Comparison of ENCODE assay signal across 8 cellular contexts in genomic region chr16:69567031-69567680, GRCh38. TPM values are rescaled to one million over a fixed set of nuclear protein-coding genes. Genes with fewer than 3 reads are reported as not detected.
DNase-seq lines count a peak whose midpoint lies in the region; ATAC-seq, FAIRE-seq and TF ChIP-seq lines count a peak whose summit lies in the region.

No MANE protein-coding gene starts in this region.

- H3K36me3 Mint-ChIP-seq in T-cell, result no peaks in the 10 kb centered on the region

- no peak overlapping the region for H4K5ac ChIP-seq in H1 (ENCODE audit: insufficient read length, low read depth, low read length)

- in situ Hi-C loops in ACHN (cut with HindIII; ENCODE audit: low pct_ligation_motif_present, low pct_unique_long_range_greater_than_20kb, low sequenced_read_pairs) (no loop called here), GM13976 (cut with MboI; ENCODE audit: low sequenced_read_pairs, unreplicated experiment) (loop anchor here (10.0 kb wide), 1 partner anchor 172 kb away; no protein-coding TSS in a partner anchor)

- H3K23ac ChIP-seq in H1 (ENCODE audit: insufficient read length), result no peak overlapping the region

- H3K4me1 Mint-ChIP-seq in T-cell, result peaks cover 47 to 59% (median 51%) of the 10 kb centered on the region in 3 donors

- TF ChIP-seq RAD21 in H1 (IDR thresholded peaks at IDR 0.05 in 1 of 2, conservative IDR thresholded peaks at IDR 0.05 in 1 of 2; ENCODE audit: low read depth in 2 of 2, low read length in 2 of 2), result no peak

- H3K27ac Mint-ChIP-seq in T-cell, result peak overlapping the region; percentile 93 to 94

- H3K36me3 ChIP-seq in H1 (ENCODE audit: control insufficient read depth in 2 of 4, insufficient read depth in 4 of 4, low read length in 3 of 4), result no peaks in the 10 kb centered on the region; a peak in 1 of 8 replicates
- no peaks in the 10 kb centered on the region for H3K36me3 ChIP-seq in mucosa of rectum (ENCODE audit: control insufficient read depth in 2 of 2, insufficient read depth in 2 of 2, low read length in 2 of 2)
- no peaks in the 10 kb centered on the region for H3K36me3 ChIP-seq in aorta (ENCODE audit: control insufficient read depth in 1 of 2, insufficient read depth in 2 of 2, low read length in 1 of 2)

- POLR2A ChIA-PET in T-cell (lab: Charles Lee), result interaction anchor here (0.7 kb wide), 2 partner anchors 44 to 123 kb away, joined by 3 read pairs; no protein-coding TSS in a partner anchor
- POLR2A ChIA-PET in H1 (lab: Charles Lee; ENCODE audit: partially characterized antibody), result interaction anchor here (1.0 to 2.7 kb wide), 4 partner anchors 10 to 110 kb away, joined by 3 to 18 read pairs (median 6); no protein-coding TSS in a partner anchor

- TF ChIP-seq EP300 in H1 (IDR thresholded peaks at IDR 0.05; ENCODE audit: borderline replicate concordance in 1 of 2, low read depth in 2 of 2, low read length in 2 of 2), result no peak

- H3K27ac ChIP-seq in H1 (ENCODE audit: low read depth, low read length) (peak overlapping the region; percentile 79), mucosa of rectum (ENCODE audit: low read depth in 2 of 2, low read length in 2 of 2) (peak overlapping the region; percentile 99), aorta (ENCODE audit: low read depth in 1 of 2, low read length in 2 of 2) (peak overlapping the region; percentile 9 to 75)

- H2BK120ac ChIP-seq in H1 (replicated peaks; ENCODE audit: low read depth, low read length), result no peak overlapping the region

- no peak overlapping the region for H2BK20ac ChIP-seq in H1 (ENCODE audit: low read length)

- no peak overlapping the region for H4K8ac ChIP-seq in H1 (ENCODE audit: extremely low read depth, insufficient read depth, low read length)

- peak overlapping the region in 3 of 4 experiments; percentile 75 to 87 (median 77); a peak in 5 of 7 replicates for H3K9ac ChIP-seq in H1 (replicated peaks in 1 of 4; ENCODE audit: extremely low read depth in 1 of 4, low read depth in 3 of 4, low read length in 3 of 4)
- H3K9ac ChIP-seq in mucosa of rectum (ENCODE audit: low read depth in 1 of 2, low read length in 2 of 2), result peak overlapping the region; percentile 91 to 98

- H3K18ac ChIP-seq in H1 (ENCODE audit: extremely low read depth, low read length), result peak overlapping the region; percentile 73; the same call in 1 of the 2 replicates

- peaks cover 0 to 8% (median 7%) of the 10 kb centered on the region in 4 experiments; a peak in 5 of 7 replicates for H3K4me1 ChIP-seq in H1 (replicated peaks in 1 of 4; ENCODE audit: control insufficient read depth in 3 of 4, insufficient read depth in 4 of 4, low read length in 3 of 4)
- H3K4me1 ChIP-seq in mucosa of rectum (ENCODE audit: control insufficient read depth in 2 of 2, insufficient read depth in 2 of 2, low read length in 2 of 2), result peaks cover 14 to 16% of the 10 kb centered on the region in 2 donors
- no peaks in the 10 kb centered on the region for H3K4me1 ChIP-seq in aorta (ENCODE audit: control insufficient read depth in 1 of 2, insufficient read depth in 2 of 2, low read length in 2 of 2)

- peaks cover 7% of the 10 kb centered on the region for H3K23me2 ChIP-seq in H1 (ENCODE audit: low read depth, low read length)

- H3K27me3 Mint-ChIP-seq in T-cell, result no peaks in the 10 kb centered on the region

- H2AFZ ChIP-seq in H1 (ENCODE audit: low read length), result no peak overlapping the region

- CTCF ChIA-PET in T-cell (lab: Charles Lee), result no interaction called here
- CTCF ChIA-PET in H1 (lab: Charles Lee; ENCODE audit: partially characterized antibody), result interaction anchor here (1.4 to 1.5 kb wide), 2 partner anchors 30 to 159 kb away, joined by 3 read pairs; no protein-coding TSS in a partner anchor

- peak overlapping the region; percentile 68 to 89 for H3K4me2 ChIP-seq in H1 (ENCODE audit: insufficient read depth in 1 of 2, low read depth in 2 of 2, low read length in 2 of 2)

- H3K14ac ChIP-seq in H1 (ENCODE audit: insufficient read length), result no peak overlapping the region

- TF ChIP-seq CTCF in GM13976 (IDR thresholded peaks at IDR 0.05; ENCODE audit: borderline replicate concordance, control extremely low read depth, extremely low read depth, insufficient read depth, missing control alignments), result no peak
- no peak for TF ChIP-seq CTCF in H1 (IDR thresholded peaks at IDR 0.05; ENCODE audit: control extremely low read depth in 1 of 3, insufficient read depth in 1 of 3, low read depth in 1 of 3, low read length in 3 of 3)

- H3K9me3 ChIP-seq in H1 (ENCODE audit: insufficient read depth in 2 of 2, low read depth in 1 of 2, low read length in 1 of 2) (no peaks in the 10 kb centered on the region), mucosa of rectum (ENCODE audit: control insufficient read depth in 2 of 2, low read length in 2 of 2) (no peaks in the 10 kb centered on the region), aorta (ENCODE audit: control insufficient read depth, low read length) (no peaks in the 10 kb centered on the region)

- H2BK5ac ChIP-seq in H1 (ENCODE audit: low read depth, low read length), result peak overlapping the region; percentile 84; the same call in 1 of the 2 replicates

- peaks cover 0 to 50% of the 10 kb centered on the region in 2 experiments; a peak in 2 of 4 replicates for H3K79me2 ChIP-seq in H1 (ENCODE audit: control insufficient read depth in 1 of 2, insufficient read depth in 2 of 2, low read length in 2 of 2)

- no peak for ATAC-seq in T-cell (replicated peaks in 1 of 4)
- peak; percentile 2 for ATAC-seq in aorta (ENCODE audit: low FRiP score)

- H3K27me3 ChIP-seq in H1 (replicated peaks in 1 of 4; ENCODE audit: control insufficient read depth in 3 of 4, extremely low read depth in 1 of 4, insufficient read depth in 3 of 4, low read length in 3 of 4) (no peaks in the 10 kb centered on the region), mucosa of rectum (ENCODE audit: control insufficient read depth in 2 of 2, insufficient read depth in 2 of 2, low read length in 2 of 2) (no peaks in the 10 kb centered on the region), aorta (ENCODE audit: control insufficient read depth in 1 of 2, insufficient read depth in 2 of 2, low read length in 1 of 2) (no peaks in the 10 kb centered on the region)

- no peaks in the 10 kb centered on the region for H3K9me3 Mint-ChIP-seq in T-cell

- WGBS in H1 (ENCODE audit: extremely low coverage in 1 of 2, insufficient coverage in 1 of 2, insufficient read length in 1 of 2, insufficient replicate concordance in 2 of 2, low coverage in 1 of 2, low lambda C conversion rate in 2 of 2, missing lambda C conversion rate in 1 of 2), 2 experiments, result 7% methylated on average over 6 of the region's 7 CpGs; no CpG with 5 or more reads in 1 of the 2 experiments
- WGBS in aorta, 2 donors, result 0% methylated on average over 7 of the region's 7 CpGs

- H2AK5ac ChIP-seq in H1 (ENCODE audit: low read depth, low read length), result no peak overlapping the region

- intact Hi-C loops in aorta (cut with DNase I), result loop anchor here in 1 of 2 donors (10.0 kb wide), 1 partner anchor 82 kb away; no protein-coding TSS in a partner anchor

- no peak for FAIRE-seq in H1 (lab: Jason Lieb, UNC)

- no peak overlapping the region for H3K4ac ChIP-seq in H1 (replicated peaks; ENCODE audit: insufficient read length, low read depth, low read length)

- no peak for TF ChIP-seq POLR2A in H1 (IDR thresholded peaks at IDR 0.05; ENCODE audit: control extremely low read depth in 1 of 2, low read depth in 2 of 2, low read length in 2 of 2)

- no peak overlapping the region for H4K91ac ChIP-seq in H1 (replicated peaks; ENCODE audit: insufficient read length, low read length)

- H3K4me3 ChIP-seq in H1 (ENCODE audit: extremely low read depth in 1 of 4, insufficient read depth in 2 of 4, low read depth in 3 of 4, low read length in 4 of 4), result peak overlapping the region; percentile 68 to 97 (median 90)
- H3K4me3 ChIP-seq in mucosa of rectum (ENCODE audit: low read length in 2 of 2), result peak overlapping the region; percentile 90 to 91
- H3K4me3 ChIP-seq in aorta (ENCODE audit: low read length in 2 of 2), result peak overlapping the region; percentile 92 to 99

- H3K56ac ChIP-seq in H1 (replicated peaks; ENCODE audit: insufficient read length, low read depth, low read length), result no peak overlapping the region

- no peaks in the 10 kb centered on the region for H3K79me1 ChIP-seq in H1 (ENCODE audit: low read depth, low read length)

- peak overlapping the region; percentile 94 to 98 (median 98) for H3K4me3 Mint-ChIP-seq in T-cell

- DNase-seq in ACHN (peak; percentile 59), GM13976 (ENCODE audit: low spot score) (peak; percentile 50), T-cell (peak in 4 of 34 experiments; percentile 3 to 22 (median 8)), H1 (ENCODE audit: low read depth in 1 of 2, low spot score in 2 of 2) (no peak), aorta (no peak), NCI-H446 treated with DMSO at 0.1 percent for 48 hours (lab: John Stamatoyannopoulos, UW) (no peak), NK-92 (lab: John Stamatoyannopoulos, UW; ENCODE audit: unreplicated experiment) (no peak)

- H4K20me1 ChIP-seq in H1 (replicated peaks in 1 of 2; ENCODE audit: control insufficient read depth in 1 of 2, insufficient read depth in 2 of 2, low read length in 2 of 2), result peaks cover 0 to 2% of the 10 kb centered on the region in 2 experiments

- H2BK12ac ChIP-seq in H1 (ENCODE audit: low read depth, low read length), result peak overlapping the region; percentile 19; the same call in 1 of the 2 replicates

- no peak overlapping the region for H2BK15ac ChIP-seq in H1 (ENCODE audit: low read length)

TF ChIP-seq in H1, 55 proteins besides CTCF, POLR2A, EP300 and RAD21 (continues in another document):
- TF ChIP-seq JUND (IDR thresholded peaks at IDR 0.05; ENCODE audit: low read length) (no peak), BACH1 (IDR thresholded peaks at IDR 0.05; ENCODE audit: low read length) (no peak), RBBP5 (IDR thresholded peaks at IDR 0.05; ENCODE audit: borderline replicate concordance, low read depth, low read length) (no peak), KDM5A (IDR thresholded peaks at IDR 0.05; ENCODE audit: low read length) (no peak)

RNA-seq across cellular contexts. Expression of gene NFAT5, which starts 1.4 kb away (rescaled TPM):
- total RNA-seq in T-cell (10 to 100 TPM; 24.3 to 33.7 (median 27.8) TPM), aorta (10 to 100 TPM; 67.8 to 94.6 TPM)
- total RNA-seq in H1 (2021; fragmentation: NEBNext Ultra II Directional; extraction: Animal tissue kit (Norgen Biotek cat#: 25700)), result 25.4 and 29.0 TPM in 2 replicates
- polyA plus RNA-seq in H1 (2011; rRNA removed) (6.0 and 8.9 TPM in 2 replicates), aorta (1 to 10 TPM; 2.1 to 5.1 TPM)
- 7.8 TPM for polyA plus RNA-seq in H1 (2011; cell fraction: cytosol; rRNA removed)
- polyA plus RNA-seq in H1 (2011; cell fraction: nucleus; rRNA removed), result 20.9 TPM
- polyA plus RNA-seq in H1 (2012, experiment 1 of 2), result 4.2 to 9.5 TPM (median 7.2 TPM) in 4 replicates
- polyA plus RNA-seq in H1 (2012, experiment 2 of 2), result 0.35 TPM
- polyA plus RNA-seq in H1 (2013, experiment 1 of 2), result 15.8 TPM
- 14.0 TPM for polyA plus RNA-seq in H1 (2013, experiment 2 of 2)
- 66.3 and 85.1 TPM in 2 replicates for polyA minus RNA-seq in H1 (2011; rRNA and poly(A)+ RNA removed)
- polyA minus RNA-seq in H1 (2011; cell fraction: cytosol; rRNA and poly(A)+ RNA removed), result 21.1 TPM
- polyA minus RNA-seq in H1 (2011; cell fraction: nucleus; rRNA and poly(A)+ RNA removed), result 54.5 TPM

Comparison
In these comparisons a context has a peak if more than half of its experiments do, and no peak if none do; other contexts are left out.
1. DNase-seq: peak in ACHN (single experiment) and GM13976 (single experiment); none in H1 (0 of 2), aorta (0 of 2), NCI-H446 treated with DMSO at 0.1 percent for 48 hours (single experiment) and NK-92 (single experiment).
2. H3K27ac ChIP-seq: peak in every context shown above with its lines; median percentile 99 in mucosa of rectum; 79 in H1; 42 in aorta.
3. Peak in every context shown above with its lines, with median percentiles within 50 percentile points of each other: H3K4me3 ChIP-seq.